ENCODE assay signal across 21 cellular contexts in the genomic region with DNA sequence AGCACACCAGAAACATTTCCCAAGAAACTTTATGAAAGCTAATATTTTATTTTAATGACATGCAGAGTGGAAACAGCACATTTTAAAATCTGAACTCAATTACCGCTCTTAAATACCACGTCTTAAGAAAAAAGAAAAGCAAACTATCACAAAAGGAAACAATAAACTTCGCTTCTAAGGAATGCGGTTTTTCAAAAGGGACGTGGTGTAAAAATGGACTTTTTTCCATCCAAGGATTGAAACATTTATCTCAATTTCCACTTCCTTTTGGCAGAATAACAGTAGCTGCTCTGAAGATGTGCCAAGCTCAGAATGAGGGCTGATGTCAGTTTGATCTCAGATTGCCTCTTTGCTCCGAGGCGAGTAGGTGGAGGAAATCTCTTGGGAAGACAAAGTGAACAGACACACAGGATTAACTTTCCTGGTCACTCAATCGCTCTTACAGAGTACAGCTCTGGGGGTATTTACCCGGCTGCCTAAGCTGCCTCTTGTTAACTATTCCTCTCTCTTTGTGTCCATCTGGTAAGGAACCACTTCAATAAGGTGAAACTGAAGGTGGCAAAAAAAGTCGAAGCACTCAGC.
A peak's percentile ranks its signal among the peaks of the same experiment; 100 is the strongest.
DNase-seq lines count a peak whose midpoint lies in the region; ATAC-seq and TF ChIP-seq lines count a peak whose summit lies in the region.
"Had no signal": no experiment of that assay in that cellular context is flagged by ENCODE, and none has a peak within 500 bp of the region (broad histone marks: within the 10 kb centered on the region; RNA-seq: fewer than 3 reads in every experiment).

No MANE protein-coding gene starts in this region.

- H3K4me3 Mint-ChIP-seq in GM23338: no peak overlapping the region
- H3K4me3 Mint-ChIP-seq in natural killer cell treated with Interleukin-12 subunit alpha and Interleukin-12 subunit beta and Interleukin-15 and Interleukin-18, amount 100 ng/mL, for 72 hours: no peak overlapping the region
- H3K4me3 Mint-ChIP-seq: activated CD4-positive, alpha-beta T cell treated with anti-CD3 and anti-CD28 coated beads for 36 hours; naive thymus-derived CD8-positive, alpha-beta T cell had no signal

- TF ChIP-seq CTCF in GM23338 (conservative IDR thresholded peaks at IDR 0.05; ENCODE audit: low read depth in 2 of 2) (no peak), adrenal gland (IDR thresholded peaks at IDR 0.05) (no peak), fibroblast of mammary gland (conservative IDR thresholded peaks at IDR 0.05; ENCODE audit: control insufficient read depth, insufficient read depth, low read depth, low read length) (no peak), parathyroid adenoma (IDR thresholded peaks at IDR 0.05) (no peak)

- WGBS in adrenal gland, 4 donors: 23 to 29% (median 25%) methylated on average over 9 to 10 of the region's 10 CpGs

- no peaks in the 10 kb centered on the region for H3K9me3 Mint-ChIP-seq in GM23338
- H3K9me3 Mint-ChIP-seq in natural killer cell treated with Interleukin-12 subunit alpha and Interleukin-12 subunit beta and Interleukin-15 and Interleukin-18, amount 100 ng/mL, for 72 hours: no peaks in the 10 kb centered on the region
- H3K9me3 Mint-ChIP-seq: naive thymus-derived CD8-positive, alpha-beta T cell had no signal

- TF ChIP-seq POLR2A in adrenal gland (IDR thresholded peaks at IDR 0.05): no peak

- peak; percentile 48 for ATAC-seq in GM23338
- no peak for ATAC-seq in GM19467 (IDR thresholded peaks at IDR 0.05; ENCODE audit: unreplicated experiment)
- ATAC-seq in natural killer cell treated with Interleukin-12 subunit alpha and Interleukin-12 subunit beta and Interleukin-15 and Interleukin-18, amount 100 ng/mL, for 72 hours: no peak
- ATAC-seq: activated CD4-positive, alpha-beta T cell treated with anti-CD3 and anti-CD28 coated beads for 36 hours; HCT116; naive thymus-derived CD8-positive, alpha-beta T cell had no signal

- H4K20me1 ChIP-seq in GM23338 (replicated peaks; ENCODE audit: insufficient read depth): no peaks in the 10 kb centered on the region

- no peak overlapping the region for H3K9ac ChIP-seq in parathyroid adenoma

- H2AFZ ChIP-seq in GM23338 (0 out of 2 replicates have a peak overlapping the region, but pooled peaks have one; percentile 23), parathyroid adenoma (no peak overlapping the region)

- H3K36me3 ChIP-seq in GM23338 (ENCODE audit: insufficient read depth) (no peaks in the 10 kb centered on the region), adrenal gland (replicated peaks in 1 of 2) (no peaks in the 10 kb centered on the region), parathyroid adenoma (ENCODE audit: control insufficient read depth, insufficient read depth, low read length) (no peaks in the 10 kb centered on the region)
- H3K36me3 ChIP-seq: prostate gland, SJSA1, suprapubic skin had no signal

- DNase-seq in GM23338 (ENCODE audit: low spot score) (no peak), adrenal gland (peak in 4 of 7 donors; percentile 5 to 24 (median 14)), fibroblast of mammary gland (ENCODE audit: low read depth) (peak; percentile 26), posterior vena cava (ENCODE audit: low spot score) (no peak)
- DNase-seq in stimulated activated CD4-positive, alpha-beta T cell treated with anti-CD3 and anti-CD28 coated beads, Interleukin-1b, Interleukin-23, amount 100 ng/mL, for 48 hours: no peak
- DNase-seq in natural killer cell treated with Interleukin-12 subunit alpha and Interleukin-12 subunit beta and Interleukin-15 and Interleukin-18, amount 100 ng/mL, for 72 hours (ENCODE audit: low spot score): no peak
- DNase-seq: activated CD4-positive, alpha-beta T cell treated with anti-CD3 and anti-CD28 coated beads for 36 hours; activated effector memory CD4-positive, alpha-beta T cell treated with Interleukin-2 at 50 U/mL for 16 hours; COR-L47; KBM-7; naive thymus-derived CD8-positive, alpha-beta T cell; NCI-H1930; NCI-H69; OCI-M1; T1000 had no signal

- H3K4me2 ChIP-seq in GM23338 (peak overlapping the region; percentile 4; the same call in 1 of the 2 replicates), parathyroid adenoma (ENCODE audit: low read length) (peak overlapping the region; percentile 47)

- H3K4me1 ChIP-seq in GM23338 (ENCODE audit: insufficient read depth): peaks cover 30% of the 10 kb centered on the region
- peaks cover 0 to 3% of the 10 kb centered on the region in 2 donors for H3K4me1 ChIP-seq in adrenal gland (replicated peaks in 1 of 2)
- no peaks in the 10 kb centered on the region for H3K4me1 ChIP-seq in parathyroid adenoma
- H3K4me1 ChIP-seq: prostate gland, SJSA1 had no signal

- H3K4me3 ChIP-seq in GM23338: no peak overlapping the region
- peak overlapping the region in 1 of 4 donors; percentile 42 for H3K4me3 ChIP-seq in adrenal gland
- no peak overlapping the region for H3K4me3 ChIP-seq in fibroblast of mammary gland (ENCODE audit: control insufficient read depth, low read depth, low read length)
- H3K4me3 ChIP-seq in parathyroid adenoma (ENCODE audit: low read depth, low read length): peak overlapping the region; percentile 24
- H3K4me3 ChIP-seq: SJSA1, suprapubic skin had no signal

- H3K79me2 ChIP-seq in GM23338 (replicated peaks; ENCODE audit: insufficient read depth) (no peaks in the 10 kb centered on the region), parathyroid adenoma (no peaks in the 10 kb centered on the region)

- H3K9me2 ChIP-seq in GM23338 (ENCODE audit: insufficient read depth): peaks cover 3% of the 10 kb centered on the region; the same call in 1 of the 2 replicates

- H3K27me3 ChIP-seq in GM23338 (ENCODE audit: insufficient read depth): no peaks in the 10 kb centered on the region
- H3K27me3 ChIP-seq in adrenal gland: no peaks in the 10 kb centered on the region
- no peaks in the 10 kb centered on the region for H3K27me3 ChIP-seq in parathyroid adenoma (ENCODE audit: control insufficient read depth, insufficient read depth, low read length)
- H3K27me3 ChIP-seq: SJSA1, suprapubic skin had no signal

- intact Hi-C loops in adrenal gland (cut with DNase I) (no loop called here), posterior vena cava (cut with DNase I) (no loop called here)

- H3K4me1 Mint-ChIP-seq in GM23338: peaks cover 29% of the 10 kb centered on the region
- no peaks in the 10 kb centered on the region for H3K4me1 Mint-ChIP-seq in natural killer cell treated with Interleukin-12 subunit alpha and Interleukin-12 subunit beta and Interleukin-15 and Interleukin-18, amount 100 ng/mL, for 72 hours (ENCODE audit: low read depth in 2 of 2)
- H3K4me1 Mint-ChIP-seq: activated CD4-positive, alpha-beta T cell treated with anti-CD3 and anti-CD28 coated beads for 36 hours; naive thymus-derived CD8-positive, alpha-beta T cell had no signal

- no peaks in the 10 kb centered on the region for H3K27me3 Mint-ChIP-seq in GM23338 (ENCODE audit: insufficient read depth, low read depth, poor library complexity)
- H3K27me3 Mint-ChIP-seq in natural killer cell treated with Interleukin-12 subunit alpha and Interleukin-12 subunit beta and Interleukin-15 and Interleukin-18, amount 100 ng/mL, for 72 hours: peaks cover 8 to 13% of the 10 kb centered on the region in 2 donors

- H3K27ac Mint-ChIP-seq in GM23338: peak overlapping the region; percentile 22; the same call in 1 of the 2 replicates
- no peak overlapping the region for H3K27ac Mint-ChIP-seq in natural killer cell treated with Interleukin-12 subunit alpha and Interleukin-12 subunit beta and Interleukin-15 and Interleukin-18, amount 100 ng/mL, for 72 hours
- H3K27ac Mint-ChIP-seq: activated CD4-positive, alpha-beta T cell treated with anti-CD3 and anti-CD28 coated beads for 36 hours; naive thymus-derived CD8-positive, alpha-beta T cell had no signal

- H3K27ac ChIP-seq in GM23338 (ENCODE audit: low read depth): 0 out of 2 replicates have a peak overlapping the region, but pooled peaks have one; percentile 14
- peak overlapping the region in 1 of 5 donors; percentile 45 for H3K27ac ChIP-seq in adrenal gland
- H3K27ac ChIP-seq in parathyroid adenoma: no peak overlapping the region
- H3K27ac ChIP-seq: prostate gland, SJSA1, suprapubic skin had no signal

- H3K9me3 ChIP-seq in adrenal gland (replicated peaks in 1 of 3): no peaks in the 10 kb centered on the region
- H3K9me3 ChIP-seq in parathyroid adenoma (ENCODE audit: control insufficient read depth, low read length): no peaks in the 10 kb centered on the region
- H3K9me3 ChIP-seq: prostate gland, SJSA1, suprapubic skin had no signal

- H3F3A ChIP-seq in GM23338 (replicated peaks; ENCODE audit: low read depth): no peaks in the 10 kb centered on the region

- no peaks in the 10 kb centered on the region for H3K36me3 Mint-ChIP-seq in GM23338 (ENCODE audit: low read depth)
- H3K36me3 Mint-ChIP-seq in natural killer cell treated with Interleukin-12 subunit alpha and Interleukin-12 subunit beta and Interleukin-15 and Interleukin-18, amount 100 ng/mL, for 72 hours: no peaks in the 10 kb centered on the region
- H3K36me3 Mint-ChIP-seq: naive thymus-derived CD8-positive, alpha-beta T cell had no signal

TF ChIP-seq in GM23338, 12 proteins besides CTCF, POLR2A, EP300 and RAD21:
- TF ChIP-seq ZNF114 (CRISPR knock-in tag; IDR thresholded peaks at IDR 0.05): no peak
- TF ChIP-seq CREB1 (CRISPR knock-in tag; IDR thresholded peaks at IDR 0.05; ENCODE audit: low read depth): no peak
- TF ChIP-seq POLR2AphosphoS5 (IDR thresholded peaks at IDR 0.05; ENCODE audit: low read depth): no peak
- no peak for TF ChIP-seq ZNF331 (CRISPR knock-in tag; IDR thresholded peaks at IDR 0.05; ENCODE audit: low read depth)
TF ChIP-seq in GM23338: peak in this region for 0.

Comparison
In these comparisons a context has a peak if more than half of its experiments do, and no peak if none do; other contexts are left out.
1. DNase-seq: peak in adrenal gland (4 of 7) and fibroblast of mammary gland (single experiment); none in GM23338 (single experiment), stimulated activated CD4-positive, alpha-beta T cell treated with anti-CD3 and anti-CD28 coated beads, Interleukin-1b, Interleukin-23, amount 100 ng/mL, for 48 hours (single experiment), natural killer cell treated with Interleukin-12 subunit alpha and Interleukin-12 subunit beta and Interleukin-15 and Interleukin-18, amount 100 ng/mL, for 72 hours (single experiment) and posterior vena cava (single experiment).